ENCODE assay signal across 1 cellular context in genomic region chr1:15953294-15953771, GRCh38.
TF ChIP-seq lines count a peak whose summit lies in the region.

No MANE protein-coding gene starts in this region.

TF ChIP-seq in K562, 482 proteins besides CTCF, POLR2A, EP300 and RAD21 (continues in another document):
- 0 out of 2 replicates have a peak, but pooled peaks have one; percentile 14 for TF ChIP-seq ZNF589 (CRISPR knock-in tag; IDR thresholded peaks at IDR 0.05; ENCODE audit: low read depth)
- no peak for TF ChIP-seq GABPB2 (CRISPR knock-in tag; conservative IDR thresholded peaks at IDR 0.05)
- no peak for TF ChIP-seq BCL6 (CRISPR knock-in tag; IDR thresholded peaks at IDR 0.05)
- TF ChIP-seq NCOA1 (IDR thresholded peaks at IDR 0.05; ENCODE audit: low read depth) = no peak
- TF ChIP-seq, protein P1, sequence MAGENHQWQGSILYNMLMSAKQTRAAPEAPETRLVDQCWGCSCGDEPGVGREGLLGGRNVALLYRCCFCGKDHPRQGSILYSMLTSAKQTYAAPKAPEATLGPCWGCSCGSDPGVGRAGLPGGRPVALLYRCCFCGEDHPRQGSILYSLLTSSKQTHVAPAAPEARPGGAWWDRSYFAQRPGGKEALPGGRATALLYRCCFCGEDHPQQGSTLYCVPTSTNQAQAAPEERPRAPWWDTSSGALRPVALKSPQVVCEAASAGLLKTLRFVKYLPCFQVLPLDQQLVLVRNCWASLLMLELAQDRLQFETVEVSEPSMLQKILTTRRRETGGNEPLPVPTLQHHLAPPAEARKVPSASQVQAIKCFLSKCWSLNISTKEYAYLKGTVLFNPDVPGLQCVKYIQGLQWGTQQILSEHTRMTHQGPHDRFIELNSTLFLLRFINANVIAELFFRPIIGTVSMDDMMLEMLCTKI (IDR thresholded peaks at IDR 0.05; ENCODE audit: partially characterized antibody) = no peak
- no peak for TF ChIP-seq ZNF764 (CRISPR knock-in tag; IDR thresholded peaks at IDR 0.05; ENCODE audit: low read depth)
- no peak for TF ChIP-seq HDAC6 (IDR thresholded peaks at IDR 0.05; ENCODE audit: low read depth, low read length)
- TF ChIP-seq E2F3 (CRISPR knock-in tag; IDR thresholded peaks at IDR 0.05) = 0 out of 2 replicates have a peak, but pooled peaks have one; percentile 11
- TF ChIP-seq ZNF75A (CRISPR knock-in tag; IDR thresholded peaks at IDR 0.05) = no peak
- TF ChIP-seq, protein P2, sequence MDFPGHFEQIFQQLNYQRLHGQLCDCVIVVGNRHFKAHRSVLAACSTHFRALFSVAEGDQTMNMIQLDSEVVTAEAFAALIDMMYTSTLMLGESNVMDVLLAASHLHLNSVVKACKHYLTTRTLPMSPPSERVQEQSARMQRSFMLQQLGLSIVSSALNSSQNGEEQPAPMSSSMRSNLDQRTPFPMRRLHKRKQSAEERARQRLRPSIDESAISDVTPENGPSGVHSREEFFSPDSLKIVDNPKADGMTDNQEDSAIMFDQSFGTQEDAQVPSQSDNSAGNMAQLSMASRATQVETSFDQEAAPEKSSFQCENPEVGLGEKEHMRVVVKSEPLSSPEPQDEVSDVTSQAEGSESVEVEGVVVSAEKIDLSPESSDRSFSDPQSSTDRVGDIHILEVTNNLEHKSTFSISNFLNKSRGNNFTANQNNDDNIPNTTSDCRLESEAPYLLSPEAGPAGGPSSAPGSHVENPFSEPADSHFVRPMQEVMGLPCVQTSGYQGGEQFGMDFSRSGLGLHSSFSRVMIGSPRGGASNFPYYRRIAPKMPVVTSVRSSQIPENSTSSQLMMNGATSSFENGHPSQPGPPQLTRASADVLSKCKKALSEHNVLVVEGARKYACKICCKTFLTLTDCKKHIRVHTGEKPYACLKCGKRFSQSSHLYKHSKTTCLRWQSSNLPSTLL (IDR thresholded peaks at IDR 0.05) = no peak
- no peak for TF ChIP-seq CTCFL (IDR thresholded peaks at IDR 0.05; ENCODE audit: borderline replicate concordance, insufficient read depth, low read depth, low read length, poor library complexity, severe bottlenecking)
- no peak for TF ChIP-seq SNRNP70 (optimal IDR thresholded peaks at IDR 0.05; ENCODE audit: low read depth, low read length)
- no peak for TF ChIP-seq ZNF778 (CRISPR knock-in tag; IDR thresholded peaks at IDR 0.05)
- TF ChIP-seq, protein P3, sequence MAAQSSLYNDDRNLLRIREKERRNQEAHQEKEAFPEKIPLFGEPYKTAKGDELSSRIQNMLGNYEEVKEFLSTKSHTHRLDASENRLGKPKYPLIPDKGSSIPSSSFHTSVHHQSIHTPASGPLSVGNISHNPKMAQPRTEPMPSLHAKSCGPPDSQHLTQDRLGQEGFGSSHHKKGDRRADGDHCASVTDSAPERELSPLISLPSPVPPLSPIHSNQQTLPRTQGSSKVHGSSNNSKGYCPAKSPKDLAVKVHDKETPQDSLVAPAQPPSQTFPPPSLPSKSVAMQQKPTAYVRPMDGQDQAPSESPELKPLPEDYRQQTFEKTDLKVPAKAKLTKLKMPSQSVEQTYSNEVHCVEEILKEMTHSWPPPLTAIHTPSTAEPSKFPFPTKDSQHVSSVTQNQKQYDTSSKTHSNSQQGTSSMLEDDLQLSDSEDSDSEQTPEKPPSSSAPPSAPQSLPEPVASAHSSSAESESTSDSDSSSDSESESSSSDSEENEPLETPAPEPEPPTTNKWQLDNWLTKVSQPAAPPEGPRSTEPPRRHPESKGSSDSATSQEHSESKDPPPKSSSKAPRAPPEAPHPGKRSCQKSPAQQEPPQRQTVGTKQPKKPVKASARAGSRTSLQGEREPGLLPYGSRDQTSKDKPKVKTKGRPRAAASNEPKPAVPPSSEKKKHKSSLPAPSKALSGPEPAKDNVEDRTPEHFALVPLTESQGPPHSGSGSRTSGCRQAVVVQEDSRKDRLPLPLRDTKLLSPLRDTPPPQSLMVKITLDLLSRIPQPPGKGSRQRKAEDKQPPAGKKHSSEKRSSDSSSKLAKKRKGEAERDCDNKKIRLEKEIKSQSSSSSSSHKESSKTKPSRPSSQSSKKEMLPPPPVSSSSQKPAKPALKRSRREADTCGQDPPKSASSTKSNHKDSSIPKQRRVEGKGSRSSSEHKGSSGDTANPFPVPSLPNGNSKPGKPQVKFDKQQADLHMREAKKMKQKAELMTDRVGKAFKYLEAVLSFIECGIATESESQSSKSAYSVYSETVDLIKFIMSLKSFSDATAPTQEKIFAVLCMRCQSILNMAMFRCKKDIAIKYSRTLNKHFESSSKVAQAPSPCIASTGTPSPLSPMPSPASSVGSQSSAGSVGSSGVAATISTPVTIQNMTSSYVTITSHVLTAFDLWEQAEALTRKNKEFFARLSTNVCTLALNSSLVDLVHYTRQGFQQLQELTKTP (IDR thresholded peaks at IDR 0.05; ENCODE audit: low read depth in 1 of 2, partially characterized antibody in 2 of 2) = no peak
- TF ChIP-seq CXXC5 (CRISPR knock-in tag; IDR thresholded peaks at IDR 0.05) = no peak
- no peak for TF ChIP-seq MEF2D (tag; conservative IDR thresholded peaks at IDR 0.05; ENCODE audit: low read depth)
- no peak for TF ChIP-seq PBX2 (CRISPR knock-in tag; IDR thresholded peaks at IDR 0.05; ENCODE audit: low read depth)
- no peak for TF ChIP-seq PBX2 (tag; conservative IDR thresholded peaks at IDR 0.05; ENCODE audit: low read depth)
- no peak for TF ChIP-seq RBM39 (optimal IDR thresholded peaks at IDR 0.05; ENCODE audit: low read depth, low read length)
- TF ChIP-seq SRSF3 (IDR thresholded peaks at IDR 0.05; ENCODE audit: insufficient read depth, low read length) = 0 out of 2 replicates have a peak, but pooled peaks have one; percentile 62
- 0 out of 4 replicates have a peak, but pooled peaks of 1 of the 2 experiments have one; percentile 56 for TF ChIP-seq FOXA3 (CRISPR knock-in tag; conservative IDR thresholded peaks at IDR 0.05 in 1 of 2, IDR thresholded peaks at IDR 0.05 in 1 of 2)
- no peak for TF ChIP-seq SMAD2 (IDR thresholded peaks at IDR 0.05; ENCODE audit: low read depth, low read length)
- TF ChIP-seq KDM5B (IDR thresholded peaks at IDR 0.05; ENCODE audit: insufficient replicate concordance, low read depth, low read length) = peak; percentile 37
- TF ChIP-seq CBX5 (IDR thresholded peaks at IDR 0.05; ENCODE audit: borderline replicate concordance, low read depth) = no peak
- TF ChIP-seq SAFB (IDR thresholded peaks at IDR 0.05; ENCODE audit: borderline replicate concordance, low read depth, low read length) = no peak
- TF ChIP-seq, protein P4, sequence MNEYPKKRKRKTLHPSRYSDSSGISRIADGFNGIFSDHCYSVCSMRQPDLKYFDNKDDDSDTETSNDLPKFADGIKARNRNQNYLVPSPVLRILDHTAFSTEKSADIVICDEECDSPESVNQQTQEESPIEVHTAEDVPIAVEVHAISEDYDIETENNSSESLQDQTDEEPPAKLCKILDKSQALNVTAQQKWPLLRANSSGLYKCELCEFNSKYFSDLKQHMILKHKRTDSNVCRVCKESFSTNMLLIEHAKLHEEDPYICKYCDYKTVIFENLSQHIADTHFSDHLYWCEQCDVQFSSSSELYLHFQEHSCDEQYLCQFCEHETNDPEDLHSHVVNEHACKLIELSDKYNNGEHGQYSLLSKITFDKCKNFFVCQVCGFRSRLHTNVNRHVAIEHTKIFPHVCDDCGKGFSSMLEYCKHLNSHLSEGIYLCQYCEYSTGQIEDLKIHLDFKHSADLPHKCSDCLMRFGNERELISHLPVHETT (CRISPR knock-in tag; conservative IDR thresholded peaks at IDR 0.05 in 1 of 2, IDR thresholded peaks at IDR 0.05 in 1 of 2) = no peak
- TF ChIP-seq GTF2E2 (tag; IDR thresholded peaks at IDR 0.05) = 0 out of 2 replicates have a peak, but pooled peaks have one; percentile 14
- no peak for TF ChIP-seq SOX6 (IDR thresholded peaks at IDR 0.05)
- TF ChIP-seq MAFG (tag; conservative IDR thresholded peaks at IDR 0.05) = peak; percentile 36; the same call in 1 of the 2 replicates
- TF ChIP-seq CHD1 (IDR thresholded peaks at IDR 0.05; ENCODE audit: low read length) = peak; percentile 35
- TF ChIP-seq CBX1 (IDR thresholded peaks at IDR 0.05; ENCODE audit: low read depth) = no peak
- TF ChIP-seq, protein P5, sequence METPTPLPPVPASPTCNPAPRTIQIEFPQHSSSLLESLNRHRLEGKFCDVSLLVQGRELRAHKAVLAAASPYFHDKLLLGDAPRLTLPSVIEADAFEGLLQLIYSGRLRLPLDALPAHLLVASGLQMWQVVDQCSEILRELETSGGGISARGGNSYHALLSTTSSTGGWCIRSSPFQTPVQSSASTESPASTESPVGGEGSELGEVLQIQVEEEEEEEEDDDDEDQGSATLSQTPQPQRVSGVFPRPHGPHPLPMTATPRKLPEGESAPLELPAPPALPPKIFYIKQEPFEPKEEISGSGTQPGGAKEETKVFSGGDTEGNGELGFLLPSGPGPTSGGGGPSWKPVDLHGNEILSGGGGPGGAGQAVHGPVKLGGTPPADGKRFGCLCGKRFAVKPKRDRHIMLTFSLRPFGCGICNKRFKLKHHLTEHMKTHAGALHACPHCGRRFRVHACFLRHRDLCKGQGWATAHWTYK (CRISPR knock-in tag; IDR thresholded peaks at IDR 0.05) = peak; percentile 23; the same call in 1 of the 2 replicates
- peak; percentile 69; the same call in 1 of the 2 replicates for TF ChIP-seq BRD4 (IDR thresholded peaks at IDR 0.05)
- peak; percentile 88 for TF ChIP-seq ZNF592 (IDR thresholded peaks at IDR 0.05)
- TF ChIP-seq POLR3A (IDR thresholded peaks at IDR 0.05; ENCODE audit: borderline replicate concordance, extremely low read depth, insufficient read depth, insufficient read length) = no peak
- TF ChIP-seq ZNF445 (CRISPR knock-in tag; IDR thresholded peaks at IDR 0.05; ENCODE audit: low read depth) = no peak
- TF ChIP-seq EGR1 (conservative IDR thresholded peaks at IDR 0.05) = no peak
- peak; percentile 80; the same call in 1 of the 2 replicates for TF ChIP-seq ERF (CRISPR knock-in tag; IDR thresholded peaks at IDR 0.05)
- no peak for TF ChIP-seq SNIP1 (IDR thresholded peaks at IDR 0.05; ENCODE audit: low read depth)
- no peak for TF ChIP-seq ZNF146 (CRISPR knock-in tag; IDR thresholded peaks at IDR 0.05; ENCODE audit: unreplicated experiment)
- TF ChIP-seq E2F6 (IDR thresholded peaks at IDR 0.05; ENCODE audit: borderline replicate concordance in 1 of 2, extremely low read depth in 1 of 2, insufficient read depth in 1 of 2, insufficient read length in 1 of 2, low read depth in 1 of 2, low read length in 1 of 2, poor library complexity in 1 of 2, severe bottlenecking in 1 of 2) = peak in 1 of 2 experiments; percentile 26
- no peak for TF ChIP-seq POLR2AphosphoS2 (IDR thresholded peaks at IDR 0.05; ENCODE audit: low read length)
- TF ChIP-seq PHF20 (IDR thresholded peaks at IDR 0.05; ENCODE audit: partially characterized antibody) = no peak
